Comparison of ENCODE assay signal across 8 cellular contexts in the genomic region with DNA sequence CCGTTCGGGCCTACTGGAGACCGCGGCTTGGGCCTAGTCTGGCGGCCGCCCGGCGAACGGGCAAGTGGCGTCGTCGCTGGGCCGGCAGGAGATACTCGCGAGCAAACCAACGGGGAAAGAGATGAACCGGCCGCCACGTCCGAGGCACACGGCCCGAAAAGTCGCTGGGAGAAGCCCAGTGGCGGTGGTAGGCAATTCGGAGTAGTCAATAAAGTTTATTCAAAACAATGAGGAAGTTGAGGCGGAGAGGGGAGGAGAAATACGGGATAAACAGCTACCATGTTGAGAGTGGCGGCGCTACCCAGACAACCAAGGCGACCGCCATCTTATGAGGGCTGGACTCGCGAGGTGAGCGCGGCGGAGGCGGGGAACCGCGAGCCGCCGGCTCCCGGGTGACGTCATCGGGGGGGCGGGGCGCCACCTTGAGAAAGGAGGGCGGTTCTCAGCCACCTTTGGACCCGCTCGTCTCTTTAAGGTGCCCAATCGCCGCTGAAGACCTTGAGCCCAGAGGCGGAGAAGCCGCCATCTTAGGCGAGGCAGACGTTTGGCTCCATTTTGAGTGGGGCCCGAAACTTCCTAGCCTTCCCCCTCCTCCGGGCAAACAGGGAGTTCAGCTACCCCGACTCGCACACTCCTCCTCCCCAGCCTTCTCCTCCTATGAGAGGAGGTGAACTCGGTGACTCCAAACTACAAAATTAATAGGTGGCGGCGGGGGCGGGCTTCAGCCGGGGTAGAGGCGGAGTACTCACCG. TPM values are rescaled to one million over a fixed set of nuclear protein-coding genes. Genes with fewer than 3 reads are reported as not detected.
DNase-seq lines count a peak whose midpoint lies in the region; ATAC-seq lines count a peak whose summit lies in the region.

A gene (minus strand): TSS at position 348 of the 751 bp plus-strand sequence. CDS start 1,745 bp downstream, outside the sequence.

- peak; percentile 95 for DNase-seq in COLO668 (lab: John Stamatoyannopoulos, UW; ENCODE audit: unreplicated experiment)
- DNase-seq in HUDEP-2 (lab: John Stamatoyannopoulos, UW; ENCODE audit: unreplicated experiment in 76 of 76), result peak in 75 of 76 experiments; percentile 12 to 92 (median 85)
- peak; percentile 89 for DNase-seq in NOMO-1 treated with dmso at 0.1 percent for 144 hours (lab: John Stamatoyannopoulos, UW; ENCODE audit: unreplicated experiment)
- peak; percentile 55 to 83 (median 81) for DNase-seq in activated CD8-positive, alpha-beta memory T cell treated with anti-CD3 and anti-CD28 coated beads for 48 hours (ENCODE audit: low read depth in 2 of 3, low spot score in 2 of 3)
- peak; percentile 91 to 92 (median 91) for DNase-seq in effector memory CD4-positive, alpha-beta T cell
- DNase-seq in lung microvascular endothelial cell (ENCODE audit: low read depth in 2 of 2), result peak; percentile 93 to 94
- peak; percentile 84 to 88 (median 87) for DNase-seq in stimulated activated CD4-positive, alpha-beta T cell treated with anti-CD3 and anti-CD28 coated beads, TNF-alpha, amount 100 ng/mL, for 4 hours (ENCODE audit: low read depth in 3 of 3)

- peak within 1 kb of the TSS; percentile 68 for H3K4me3 ChIP-seq in effector memory CD4-positive, alpha-beta T cell (ENCODE audit: insufficient read depth, low read depth, low read length, poor library complexity, severe bottlenecking)

- peak within 1 kb of the TSS; percentile 87 for H3K27ac ChIP-seq in effector memory CD4-positive, alpha-beta T cell (ENCODE audit: insufficient read depth, low read length, poor library complexity, severe bottlenecking)

- peaks cover 3% of the 10 kb centered on the region for H3K4me1 ChIP-seq in effector memory CD4-positive, alpha-beta T cell (ENCODE audit: control insufficient read depth, insufficient read depth, low read length, poor library complexity, severe bottlenecking)

- H3K36me3 ChIP-seq in effector memory CD4-positive, alpha-beta T cell (ENCODE audit: control insufficient read depth, insufficient read depth, low read length), result no peaks in the 10 kb centered on the region

- peak; percentile 86 for ATAC-seq in GM21390 (IDR thresholded peaks at IDR 0.05; ENCODE audit: unreplicated experiment)

- H3K27me3 ChIP-seq in effector memory CD4-positive, alpha-beta T cell (replicated peaks; ENCODE audit: control insufficient read depth, insufficient read depth, low read length, poor library complexity, severe bottlenecking), result no peaks in the 10 kb centered on the region

- no peaks in the 10 kb centered on the region for H3K9me3 ChIP-seq in effector memory CD4-positive, alpha-beta T cell (ENCODE audit: control insufficient read depth, low read length)

RNA-seq across cellular contexts. Expression of the gene that starts here (rescaled TPM):
- 8.5 and 11.3 TPM in 2 replicates for total RNA-seq in lung microvascular endothelial cell

Comparison
In these comparisons a context has a peak if more than half of its experiments do, and no peak if none do; other contexts are left out.
1. Peak in every context shown above with its lines: DNase-seq, ATAC-seq, H3K4me3 ChIP-seq and H3K27ac ChIP-seq.